18 cellular contexts compared by ENCODE assay signal in the genomic region with DNA sequence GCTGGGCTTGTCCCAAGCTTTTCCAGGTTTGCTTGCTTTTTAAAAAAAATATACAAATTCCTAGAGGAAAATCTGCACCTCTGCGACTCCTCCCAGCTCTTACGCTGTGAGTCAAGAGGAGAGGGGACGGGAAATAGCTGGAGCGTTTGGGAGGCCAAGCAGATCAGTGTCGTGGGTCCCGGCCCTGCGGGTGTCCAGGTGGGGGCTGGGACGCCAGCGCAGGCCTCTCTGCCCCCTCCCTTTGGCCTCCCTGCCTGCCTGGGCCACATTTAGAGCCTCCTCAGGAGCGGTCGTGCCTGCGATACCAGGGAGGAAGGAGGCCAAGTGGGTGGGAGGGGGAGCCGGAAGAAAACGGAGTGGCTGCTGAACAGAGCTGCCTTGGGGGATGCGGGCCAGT. TPM values are rescaled to one million over a fixed set of nuclear protein-coding genes. Genes with fewer than 3 reads are reported as not detected.
DNase-seq lines count a peak whose midpoint lies in the region; ATAC-seq, FAIRE-seq and TF ChIP-seq lines count a peak whose summit lies in the region.
"Had no signal": no experiment of that assay in that cellular context is flagged by ENCODE, and none has a peak within 500 bp of the region (broad histone marks: within the 10 kb centered on the region; RNA-seq: fewer than 3 reads in every experiment).

No MANE protein-coding gene starts in this region.

- FAIRE-seq in RCC 7860 (lab: Jason Lieb, UNC), result no peak
- FAIRE-seq: GM12892 had no signal

- no peak overlapping the region for H3K9ac ChIP-seq in H9 (ENCODE audit: extremely low read depth, insufficient read length, low read length)

- TF ChIP-seq CTCF in H9 (conservative IDR thresholded peaks at IDR 0.05), result no peak
- no peak for TF ChIP-seq CTCF in left lung (IDR thresholded peaks at IDR 0.05)
- no peak for TF ChIP-seq CTCF in ovary (IDR thresholded peaks at IDR 0.05)

- no peaks in the 10 kb centered on the region for H3K9me3 ChIP-seq in H9 (ENCODE audit: control insufficient read depth, low read depth, low read length)
- H3K9me3 ChIP-seq in left lung, result no peaks in the 10 kb centered on the region
- no peaks in the 10 kb centered on the region for H3K9me3 ChIP-seq in ovary
- no peaks in the 10 kb centered on the region for H3K9me3 ChIP-seq in CD8-positive, alpha-beta memory T cell (ENCODE audit: low read length)

- peak overlapping the region; percentile 27; the same call in 1 of the 2 replicates for H3K14ac ChIP-seq in H9 (ENCODE audit: insufficient read depth, low read length)

- H3K23ac ChIP-seq in H9 (ENCODE audit: insufficient read length, low read depth, low read length), result no peak overlapping the region

- H3K9me3 Mint-ChIP-seq in H9, result no peaks in the 10 kb centered on the region; a peak in 1 of 5 replicates
- H3K9me3 Mint-ChIP-seq in CD8-positive, alpha-beta memory T cell, result no peaks in the 10 kb centered on the region
- H3K9me3 Mint-ChIP-seq: CD14-positive monocyte had no signal

- no peak overlapping the region for H2BK12ac ChIP-seq in H9 (ENCODE audit: insufficient read length, low read depth, low read length)

- WGBS in H9 (ENCODE audit: extremely low coverage, insufficient read length, low lambda C conversion rate), result no CpG with 5 or more reads among the region's 15 CpGs
- 15 to 32% (median 18%) methylated on average over 15 of the region's 15 CpGs for WGBS in ovary, 3 donors

- no peak overlapping the region for H2BK15ac ChIP-seq in H9 (ENCODE audit: low read depth, low read length)

- no peaks in the 10 kb centered on the region for H3K23me2 ChIP-seq in H9 (ENCODE audit: insufficient read length, low read depth, low read length, poor library complexity, severe bottlenecking)

- no peak overlapping the region for H3K4me3 ChIP-seq in left lung
- no peak overlapping the region for H3K4me3 ChIP-seq in ovary
- no peak overlapping the region for H3K4me3 ChIP-seq in CD8-positive, alpha-beta memory T cell (ENCODE audit: low read length)

- H3T11ph ChIP-seq in H9 (ENCODE audit: low read length), result no peak overlapping the region

- no peak overlapping the region for H4K91ac ChIP-seq in H9 (ENCODE audit: insufficient read length, low read depth, low read length)

- no peaks in the 10 kb centered on the region for H3K36me3 Mint-ChIP-seq in H9 (ENCODE audit: insufficient read depth in 1 of 3, low read depth in 3 of 3)
- H3K36me3 Mint-ChIP-seq in CD8-positive, alpha-beta memory T cell, result no peaks in the 10 kb centered on the region
- H3K36me3 Mint-ChIP-seq: CD14-positive monocyte had no signal

- ATAC-seq in left lung (peak; percentile 13), GM19023 (IDR thresholded peaks at IDR 0.05; ENCODE audit: unreplicated experiment) (no peak)
- ATAC-seq: PC-3 had no signal

- no peak overlapping the region for H2BK20ac ChIP-seq in H9 (ENCODE audit: low read depth, low read length, poor library complexity, severe bottlenecking)

- no peak overlapping the region for H2AFZ ChIP-seq in H9 (ENCODE audit: low read length)

- no peak overlapping the region for H3K4me3 Mint-ChIP-seq in H9
- no peak overlapping the region for H3K4me3 Mint-ChIP-seq in CD8-positive, alpha-beta memory T cell
- H3K4me3 Mint-ChIP-seq: CD14-positive monocyte had no signal

- no peak overlapping the region for H2BK120ac ChIP-seq in H9 (ENCODE audit: low read depth, low read length, poor library complexity, severe bottlenecking)

- H3K27ac Mint-ChIP-seq in H9, result no peak overlapping the region
- H3K27ac Mint-ChIP-seq in CD8-positive, alpha-beta memory T cell, result no peak overlapping the region

- POLR2A ChIA-PET in CD8-positive, alpha-beta memory T cell (lab: Charles Lee), result no interaction called here

- H3K4me1 Mint-ChIP-seq in H9, result peaks cover 30 to 43% of the 10 kb centered on the region in 2 experiments
- peaks cover 0 to 6% (median 3%) of the 10 kb centered on the region in 3 donors for H3K4me1 Mint-ChIP-seq in CD8-positive, alpha-beta memory T cell
- H3K4me1 Mint-ChIP-seq: CD14-positive monocyte had no signal

- no peak for TF ChIP-seq EP300 in ovary (IDR thresholded peaks at IDR 0.05)

- no peak overlapping the region for H3K56ac ChIP-seq in H9 (ENCODE audit: insufficient read length, low read depth, low read length)

- no peaks in the 10 kb centered on the region for H3K79me1 ChIP-seq in H9 (ENCODE audit: insufficient read depth, low read depth, low read length, poor library complexity, severe bottlenecking)

- H2AK5ac ChIP-seq in H9 (ENCODE audit: insufficient read length, low read length), result no peak overlapping the region

- no peaks in the 10 kb centered on the region for H4K20me1 ChIP-seq in H9 (ENCODE audit: control insufficient read depth, insufficient read depth, insufficient read length)

- peaks cover 12% of the 10 kb centered on the region for H3K27me3 Mint-ChIP-seq in H9 (ENCODE audit: low read depth)
- peaks cover 10 to 14% of the 10 kb centered on the region in 2 donors for H3K27me3 Mint-ChIP-seq in CD8-positive, alpha-beta memory T cell

- no peak overlapping the region for H4K5ac ChIP-seq in H9 (ENCODE audit: insufficient read length, low read depth, low read length)

- DNase-seq in DMS79 (lab: John Stamatoyannopoulos, UW) (peak; percentile 37), H9 (no peak), left lung (peak in 1 of 2 donors; percentile 60), ovary (peak in 1 of 5 donors; percentile 36), RCC 7860 (ENCODE audit: low spot score) (no peak), AG08395 (ENCODE audit: low spot score) (no peak)
- DNase-seq in CD8-positive, alpha-beta memory T cell, result no peak
- DNase-seq: COR-L47, GDM1, HCEC 1CT, NCI-H187, PC-3, SW 1271 had no signal

- no peaks in the 10 kb centered on the region for H3K4me1 ChIP-seq in H9 (ENCODE audit: insufficient read depth, low read length)
- H3K4me1 ChIP-seq in left lung, result peaks cover 0 to 14% of the 10 kb centered on the region in 2 donors
- H3K4me1 ChIP-seq in ovary (ENCODE audit: insufficient read depth), result peaks cover 16% of the 10 kb centered on the region
- H3K4me1 ChIP-seq in CD8-positive, alpha-beta memory T cell (ENCODE audit: insufficient read depth, low read length), result no peaks in the 10 kb centered on the region

- no peak for TF ChIP-seq POLR2A in ovary (IDR thresholded peaks at IDR 0.05)

- no peak overlapping the region for H4K8ac ChIP-seq in H9 (replicated peaks; ENCODE audit: insufficient read length, low read depth, low read length)

- H2BK5ac ChIP-seq in H9 (ENCODE audit: insufficient read length, low read length), result no peak overlapping the region

- CTCF ChIA-PET in CD8-positive, alpha-beta memory T cell (lab: Charles Lee), result interaction anchor here (0.8 kb wide), 1 partner anchor 28 kb away, joined by 3 read pairs; no protein-coding TSS in a partner anchor

- H3K27ac ChIP-seq in H9 (ENCODE audit: insufficient read length, low read depth, low read length) (no peak overlapping the region), left lung (no peak overlapping the region), ovary (peak overlapping the region; percentile 1 to 63)
- no peak overlapping the region for H3K27ac ChIP-seq in CD8-positive, alpha-beta memory T cell (ENCODE audit: low read depth, low read length)

- H3K27me3 ChIP-seq in H9 (ENCODE audit: insufficient read depth, low read length), result no peaks in the 10 kb centered on the region
- peaks cover 0 to 37% of the 10 kb centered on the region in 2 donors for H3K27me3 ChIP-seq in left lung
- no peaks in the 10 kb centered on the region for H3K27me3 ChIP-seq in ovary
- peaks cover 4% of the 10 kb centered on the region for H3K27me3 ChIP-seq in CD8-positive, alpha-beta memory T cell (ENCODE audit: insufficient read depth, low read length, poor library complexity, severe bottlenecking)

- no peak overlapping the region for H3K4me2 ChIP-seq in H9 (ENCODE audit: insufficient read depth, insufficient read length, low read length)

- intact Hi-C loops in left lung (cut with DNase I) (loop anchor here in 1 of 2 donors (10.0 kb wide), 2 partner anchors 151 to 281 kb away; no protein-coding TSS in a partner anchor), ovary (cut with DNase I) (loop anchor here in 1 of 4 donors (10.0 kb wide), 1 partner anchor 141 kb away; no protein-coding TSS in a partner anchor)

- H3K18ac ChIP-seq in H9 (ENCODE audit: insufficient read length, low read depth, low read length), result no peak overlapping the region

- no peak overlapping the region for H3K4ac ChIP-seq in H9 (ENCODE audit: low read depth, low read length)

- no peaks in the 10 kb centered on the region for H3K79me2 ChIP-seq in H9 (ENCODE audit: insufficient read depth, low read length)

- H3K36me3 ChIP-seq in left lung, result no peaks in the 10 kb centered on the region
- no peaks in the 10 kb centered on the region for H3K36me3 ChIP-seq in ovary
- no peaks in the 10 kb centered on the region for H3K36me3 ChIP-seq in CD8-positive, alpha-beta memory T cell (ENCODE audit: insufficient read depth, low read length)

RNA-seq across cellular contexts. Expression of a gene that starts 9.0 kb away (rescaled TPM):
- total RNA-seq in H9 (2021) (0.72 and 1.4 TPM in 2 replicates), left lung (1 to 10 TPM; 1.8 to 4.0 TPM), ovary (100 to 1,000 TPM in 1 of 7 donors, 10 to 100 TPM in 5, 1 to 10 TPM in 1; 3.7 to 125 (median 23.7) TPM)
- 1 to 10 TPM; 3.8 to 5.6 TPM for polyA plus RNA-seq in ovary
- total RNA-seq in CD8-positive, alpha-beta memory T cell, result not detected
- 0.08 TPM for polyA plus RNA-seq in CD8-positive, alpha-beta memory T cell
- total RNA-seq: A673, LHCN-M2 had no signal
- polyA plus RNA-seq: CD14-positive monocyte had no signal

Comparison
In these comparisons a context has a peak if more than half of its experiments do, and no peak if none do; other contexts are left out.
1. H3K27ac ChIP-seq: peak in ovary (2 of 2); none in H9 (single experiment), left lung (0 of 2) and CD8-positive, alpha-beta memory T cell (single experiment).